In genomic region chr17:77086433-77087010, GRCh38 we compare ENCODE assay signal across 7 cellular contexts. TPM values are rescaled to one million over a fixed set of nuclear protein-coding genes. Genes with fewer than 3 reads are reported as not detected.
A peak's percentile ranks its signal among the peaks of the same experiment; 100 is the strongest.
DNase-seq lines count a peak whose midpoint lies in the region; ATAC-seq and TF ChIP-seq lines count a peak whose summit lies in the region.

No MANE protein-coding gene starts in this region.

- H3K4ac ChIP-seq in trophoblast cell (ENCODE audit: low read depth, low read length), result no peak overlapping the region

- no peak overlapping the region for H3K9ac ChIP-seq in trophoblast cell (ENCODE audit: low read length)

- no peak overlapping the region for H2BK12ac ChIP-seq in trophoblast cell (ENCODE audit: low read length)

- ATAC-seq in upper lobe of left lung (ENCODE audit: low FRiP score in 2 of 2), result peak; percentile 80 to 84

- H2AFZ ChIP-seq in trophoblast cell (ENCODE audit: insufficient read depth, low read length, poor library complexity), result peak overlapping the region; percentile 85

- H3K4me1 ChIP-seq in trophoblast cell (ENCODE audit: control insufficient read depth in 1 of 2, insufficient read depth in 2 of 2, low read length in 2 of 2) (peaks cover 2 to 6% of the 10 kb centered on the region in 2 experiments), upper lobe of left lung (peaks cover 37 to 49% (median 41%) of the 10 kb centered on the region in 4 donors)

- no peak overlapping the region for H3K18ac ChIP-seq in trophoblast cell (ENCODE audit: low read length)

- peaks cover 28% of the 10 kb centered on the region for H3K36me3 ChIP-seq in MG63
- peaks cover 5 to 7% of the 10 kb centered on the region in 2 experiments for H3K36me3 ChIP-seq in trophoblast cell (ENCODE audit: control insufficient read depth in 1 of 2, insufficient read depth in 2 of 2, low read length in 2 of 2)
- peaks cover 0 to 17% (median 5%) of the 10 kb centered on the region in 4 donors for H3K36me3 ChIP-seq in upper lobe of left lung

- peaks cover 51% of the 10 kb centered on the region for H3K4me1 Mint-ChIP-seq in activated naive CD4-positive, alpha-beta T cell treated with anti-CD3 and anti-CD28 coated beads, Interleukin-2, amount 10 ng/mL, durations not matched to agents 7 days and 5 days
- H3K4me1 Mint-ChIP-seq in glutamatergic neuron (ENCODE audit: low read depth, unreplicated experiment), result peaks cover 2% of the 10 kb centered on the region

- H3K36me3 Mint-ChIP-seq in activated naive CD4-positive, alpha-beta T cell treated with anti-CD3 and anti-CD28 coated beads, Interleukin-2, amount 10 ng/mL, durations not matched to agents 7 days and 5 days, result peaks cover 18% of the 10 kb centered on the region
- peaks cover 3% of the 10 kb centered on the region for H3K36me3 Mint-ChIP-seq in glutamatergic neuron (ENCODE audit: unreplicated experiment)

- CTCF ChIA-PET in activated naive CD4-positive, alpha-beta T cell treated with anti-CD3 and anti-CD28 coated beads, Interleukin-2, amount 10 ng/mL, durations not matched to agents 7 days and 5 days (lab: Charles Lee), result interaction anchor here (0.7 to 3.1 kb wide), 12 partner anchors 15 to 163 kb away, joined by 3 to 18 read pairs (median 4); partner anchors contain the start of gene SEC14L1

- H3K23ac ChIP-seq in trophoblast cell (ENCODE audit: low read length), result no peak overlapping the region

- no peak overlapping the region for H2BK5ac ChIP-seq in trophoblast cell (ENCODE audit: low read depth, low read length, poor library complexity)

- H4K12ac ChIP-seq in trophoblast cell (ENCODE audit: low read depth, low read length), result peak overlapping the region; percentile 19

- peaks cover 9% of the 10 kb centered on the region for H3K79me1 ChIP-seq in trophoblast cell (ENCODE audit: low read length)

- H3K4me3 ChIP-seq in MG63 (no peak overlapping the region), trophoblast cell (ENCODE audit: low read depth, low read length) (no peak overlapping the region), upper lobe of left lung (no peak overlapping the region)

- no CpG with 5 or more reads among the region's 11 CpGs for WGBS in trophoblast cell (ENCODE audit: extremely low coverage, insufficient coverage, insufficient read length)
- 17 to 22% methylated on average over 11 of the region's 11 CpGs for WGBS in upper lobe of left lung, 2 donors

- DNase-seq in MG63 (peak; percentile 81), SK-N-DZ (ENCODE audit: low spot score) (peak; percentile 84), glutamatergic neuron (peak; percentile 94), trophoblast cell (peak; percentile 81 to 95), upper lobe of left lung (peak; percentile 82 to 93)
- DNase-seq in activated naive CD4-positive, alpha-beta T cell treated with anti-CD3 and anti-CD28 coated beads, Interleukin-2, amount 10 ng/mL, durations not matched to agents 7 days and 5 days, result peak; percentile 85

- TF ChIP-seq POLR2A in upper lobe of left lung (IDR thresholded peaks at IDR 0.05), result no peak

- no peaks in the 10 kb centered on the region for H3K9me3 Mint-ChIP-seq in activated naive CD4-positive, alpha-beta T cell treated with anti-CD3 and anti-CD28 coated beads, Interleukin-2, amount 10 ng/mL, durations not matched to agents 7 days and 5 days
- peaks cover 4% of the 10 kb centered on the region for H3K9me3 Mint-ChIP-seq in glutamatergic neuron (ENCODE audit: unreplicated experiment)

- TF ChIP-seq EP300 in upper lobe of left lung (IDR thresholded peaks at IDR 0.05), result no peak

- no peak overlapping the region for H3K14ac ChIP-seq in trophoblast cell (ENCODE audit: low read length)

- no peak overlapping the region for H3K4me3 Mint-ChIP-seq in activated naive CD4-positive, alpha-beta T cell treated with anti-CD3 and anti-CD28 coated beads, Interleukin-2, amount 10 ng/mL, durations not matched to agents 7 days and 5 days
- H3K4me3 Mint-ChIP-seq in glutamatergic neuron (ENCODE audit: unreplicated experiment), result peak overlapping the region; percentile 1

- H4K91ac ChIP-seq in trophoblast cell (ENCODE audit: low read depth, low read length), result no peak overlapping the region

- H3K79me2 ChIP-seq in trophoblast cell (ENCODE audit: control insufficient read depth, insufficient read depth, low read length, poor library complexity), result peaks cover 6% of the 10 kb centered on the region

- H3K27me3 Mint-ChIP-seq in activated naive CD4-positive, alpha-beta T cell treated with anti-CD3 and anti-CD28 coated beads, Interleukin-2, amount 10 ng/mL, durations not matched to agents 7 days and 5 days, result peaks cover 26% of the 10 kb centered on the region
- H3K27me3 Mint-ChIP-seq in glutamatergic neuron (ENCODE audit: unreplicated experiment), result peaks cover 1% of the 10 kb centered on the region

- H2AK5ac ChIP-seq in trophoblast cell (ENCODE audit: low read length), result no peak overlapping the region

- H2BK120ac ChIP-seq in trophoblast cell (ENCODE audit: insufficient read depth, low read length, poor library complexity), result no peak overlapping the region

- TF ChIP-seq CTCF in GM12874 (IDR thresholded peaks at IDR 0.05; ENCODE audit: insufficient read depth, low read depth, low read length), result peak; percentile 95
- TF ChIP-seq CTCF in glutamatergic neuron (IDR thresholded peaks at IDR 0.05; ENCODE audit: partially characterized antibody, unreplicated experiment), result peak; percentile 97
- TF ChIP-seq CTCF in upper lobe of left lung (IDR thresholded peaks at IDR 0.05), result peak; percentile 88 to 93 (median 92)

- H3K27ac Mint-ChIP-seq in activated naive CD4-positive, alpha-beta T cell treated with anti-CD3 and anti-CD28 coated beads, Interleukin-2, amount 10 ng/mL, durations not matched to agents 7 days and 5 days, result no peak overlapping the region
- H3K27ac Mint-ChIP-seq in glutamatergic neuron (ENCODE audit: unreplicated experiment), result no peak overlapping the region

- no peak overlapping the region for H4K8ac ChIP-seq in trophoblast cell (ENCODE audit: low read depth, low read length)

- H3K27me3 ChIP-seq in MG63 (no peaks in the 10 kb centered on the region), trophoblast cell (ENCODE audit: insufficient read depth, low read length) (no peaks in the 10 kb centered on the region), upper lobe of left lung (no peaks in the 10 kb centered on the region)

- H3K9me3 ChIP-seq in MG63, result no peaks in the 10 kb centered on the region
- no peaks in the 10 kb centered on the region for H3K9me3 ChIP-seq in trophoblast cell (ENCODE audit: insufficient read depth, low read depth, low read length)
- H3K9me3 ChIP-seq in upper lobe of left lung, result no peaks in the 10 kb centered on the region

- H3K4me2 ChIP-seq in trophoblast cell (ENCODE audit: low read length), result no peak overlapping the region

- H3K27ac ChIP-seq in trophoblast cell (ENCODE audit: low read depth, low read length), result no peak overlapping the region
- H3K27ac ChIP-seq in upper lobe of left lung, result peak overlapping the region in 1 of 4 donors; percentile 24

RNA-seq across cellular contexts. Expression of gene SEC14L1, which starts 54.2 kb away (rescaled TPM):
- total RNA-seq in MG63 (2014; rRNA removed; shearing (Covaris generic); ENCODE audit: low replicate concordance), result 16.2 and 41.7 TPM in 2 replicates
- polyA plus RNA-seq in SK-N-DZ (2014; cell fraction: cytosol; rRNA removed), result 17.1 and 19.5 TPM in 2 replicates
- polyA plus RNA-seq in SK-N-DZ (2014; cell fraction: nucleus; rRNA removed), result 11.7 and 21.8 TPM in 2 replicates
- total RNA-seq in glutamatergic neuron (ENCODE audit: unreplicated experiment), result 104 TPM
- 71.4 and 71.6 TPM in 2 replicates for polyA plus RNA-seq in trophoblast cell (2013)
- total RNA-seq in upper lobe of left lung, result 100 to 1,000 TPM; 100 to 291 (median 145) TPM
